Comparison of ENCODE assay signal across 8 cellular contexts in the genomic region with DNA sequence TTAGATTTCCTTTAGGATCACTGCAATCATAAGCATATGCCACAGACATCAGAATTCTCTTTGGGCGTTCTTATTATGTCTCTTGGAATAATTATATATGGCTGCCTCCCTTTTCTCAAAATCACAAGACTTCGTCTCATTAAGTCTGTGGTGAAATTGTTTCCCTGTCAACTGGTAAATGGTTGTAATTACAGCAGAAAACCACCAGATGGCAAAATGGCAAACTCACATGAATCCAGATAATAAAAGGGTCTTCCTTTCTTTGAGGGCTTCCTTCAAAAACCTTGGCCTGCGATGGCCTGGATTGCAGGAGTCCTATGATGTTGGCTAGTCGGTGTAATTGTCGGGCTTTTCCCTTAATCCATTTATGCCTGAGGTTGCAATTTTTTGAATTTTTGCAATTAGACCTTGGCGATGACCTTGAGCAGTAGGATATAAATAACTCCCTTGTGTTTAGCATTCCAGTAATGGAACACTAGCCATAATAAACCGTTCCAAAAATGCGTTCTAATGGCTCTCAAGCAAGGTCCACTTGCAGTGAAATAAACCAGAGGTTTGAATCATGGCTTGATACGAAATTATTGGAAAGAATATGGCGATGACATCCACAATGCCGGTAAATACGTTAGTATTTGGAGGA.
DNase-seq lines count a peak whose midpoint lies in the region; ATAC-seq, FAIRE-seq and TF ChIP-seq lines count a peak whose summit lies in the region.

No MANE protein-coding gene starts in this region.

- FAIRE-seq in GM12891 (lab: Jason Lieb, UNC): peak; percentile 74

- H3K36me3 ChIP-seq in A673 (ENCODE audit: insufficient read depth, low read length, poor library complexity, severe bottlenecking): no peaks in the 10 kb centered on the region
- no peaks in the 10 kb centered on the region for H3K36me3 ChIP-seq in Karpas-422 (ENCODE audit: insufficient read depth, low read length)
- no peaks in the 10 kb centered on the region for H3K36me3 ChIP-seq in stomach

- H3K79me2 ChIP-seq in Karpas-422 (ENCODE audit: low read length): no peaks in the 10 kb centered on the region

- BruUV-seq in A673 (replicated peaks; lab: Mats Ljungman, UMichigan): no TSS peak

- H2AFZ ChIP-seq in Karpas-422 (ENCODE audit: low read length): no peak overlapping the region

- POLR2A ChIA-PET in A673 (lab: Charles Lee; ENCODE audit: low non-redundant PET): no interaction called here

- no peak overlapping the region for H3K4me2 ChIP-seq in Karpas-422 (ENCODE audit: low read depth, low read length, poor library complexity, severe bottlenecking)

- H4K20me1 ChIP-seq in Karpas-422 (ENCODE audit: insufficient read depth, low read depth, low read length): no peaks in the 10 kb centered on the region

- H3K27ac ChIP-seq in A673 (ENCODE audit: low read depth, low read length, poor library complexity, severe bottlenecking): no peak overlapping the region
- no peak overlapping the region for H3K27ac ChIP-seq in Karpas-422 (ENCODE audit: low read length)
- no peak overlapping the region for H3K27ac ChIP-seq in stomach

- no peak for TF ChIP-seq EP300 in stomach (IDR thresholded peaks at IDR 0.05)

- H3K4me1 ChIP-seq in A673 (ENCODE audit: insufficient read depth, low read length, poor library complexity, severe bottlenecking): no peaks in the 10 kb centered on the region
- no peaks in the 10 kb centered on the region for H3K4me1 ChIP-seq in Karpas-422 (ENCODE audit: low read length)
- H3K4me1 ChIP-seq in stomach: peaks cover 0 to 15% (median 7%) of the 10 kb centered on the region in 4 donors

- H3K27me3 ChIP-seq in A673 (replicated peaks; ENCODE audit: insufficient read depth, low read depth, low read length, poor library complexity) (peaks cover 4% of the 10 kb centered on the region), Karpas-422 (ENCODE audit: low read length) (no peaks in the 10 kb centered on the region), stomach (no peaks in the 10 kb centered on the region)

- WGBS in stomach, 5 donors: 42 to 63% (median 58%) methylated on average over 12 of the region's 12 CpGs

- ATAC-seq in Right ventricle myocardium superior (ENCODE audit: poor library complexity) (peak; percentile 74), GM19452 (IDR thresholded peaks at IDR 0.05; ENCODE audit: unreplicated experiment) (no peak)

- H3K9me3 ChIP-seq in A673 (ENCODE audit: low read depth, low read length, poor library complexity, severe bottlenecking) (no peaks in the 10 kb centered on the region), Karpas-422 (ENCODE audit: low read length) (no peaks in the 10 kb centered on the region), stomach (no peaks in the 10 kb centered on the region)

- TF ChIP-seq POLR2A in GM12891 (IDR thresholded peaks at IDR 0.05; ENCODE audit: low read depth, low read length): no peak
- no peak for TF ChIP-seq POLR2A in stomach (IDR thresholded peaks at IDR 0.05)

- peak; percentile 71 for DNase-seq in A673 (ENCODE audit: low spot score)
- DNase-seq in GM12891 (ENCODE audit: insufficient read length, low spot score): peak; percentile 3
- DNase-seq in Karpas-422: peak; percentile 67
- DNase-seq in SW480 (ENCODE audit: low spot score): peak; percentile 2
- DNase-seq in Right ventricle myocardium superior: no peak
- no peak for DNase-seq in stomach
- DNase-seq in central memory CD4-positive, alpha-beta T cell: no peak

- no peaks in the 10 kb centered on the region for H3K9me2 ChIP-seq in Karpas-422 (replicated peaks; ENCODE audit: insufficient read depth, low read length)

- intact Hi-C loops in A673 (cut with micrococcal nuclease; ENCODE audit: unreplicated experiment) (loop anchor here (5.0 kb wide), 2 partner anchors 294 to 549 kb away; no protein-coding TSS in a partner anchor), Right ventricle myocardium superior (cut with DNase I) (no loop called here), stomach (cut with DNase I; ENCODE audit: low total_unique reads) (loop anchor here (10.0 kb wide), 2 partner anchors 63 to 557 kb away; no protein-coding TSS in a partner anchor)

- CTCF ChIA-PET in A673 (lab: Charles Lee): no interaction called here

- H3K4me3 ChIP-seq in A673 (ENCODE audit: low read depth, low read length, poor library complexity, severe bottlenecking): no peak overlapping the region
- H3K4me3 ChIP-seq in Karpas-422 (ENCODE audit: low read length): no peak overlapping the region
- no peak overlapping the region for H3K4me3 ChIP-seq in stomach

- TF ChIP-seq CTCF in A673 (conservative IDR thresholded peaks at IDR 0.05; ENCODE audit: low read depth, low read length): peak; percentile 64
- TF ChIP-seq CTCF in stomach (IDR thresholded peaks at IDR 0.05): peak in 4 of 7 experiments; percentile 27 to 59 (median 50)

- no peak overlapping the region for H3K9ac ChIP-seq in Karpas-422 (ENCODE audit: low read length)

TF ChIP-seq in GM12891, 5 proteins besides CTCF, POLR2A, EP300 and RAD21:
- TF ChIP-seq PAX5 (IDR thresholded peaks at IDR 0.05; ENCODE audit: insufficient read depth, low read length, severe bottlenecking) (no peak), SPI1 (IDR thresholded peaks at IDR 0.05; ENCODE audit: low read depth, low read length) (no peak), POU2F2 (IDR thresholded peaks at IDR 0.05; ENCODE audit: low read depth, low read length) (no peak), POLR2AphosphoS5 (IDR thresholded peaks at IDR 0.05; ENCODE audit: low read depth, low read length) (no peak), TAF1 (IDR thresholded peaks at IDR 0.05; ENCODE audit: low read depth, low read length) (no peak)

Comparison
In these comparisons a context has a peak if more than half of its experiments do, and no peak if none do; other contexts are left out.
1. DNase-seq: peak in A673 (single experiment), GM12891 (single experiment), Karpas-422 (single experiment) and SW480 (single experiment); none in Right ventricle myocardium superior (single experiment), stomach (single experiment) and central memory CD4-positive, alpha-beta T cell (single experiment).